ENCODE assay signal across 1 cellular context in genomic region chr17:7589204-7589868, GRCh38.
TF ChIP-seq lines count a peak whose summit lies in the region.

No MANE protein-coding gene starts in this region.

TF ChIP-seq in IMR-90, 13 proteins besides CTCF, POLR2A, EP300 and RAD21 (continued from another document):
- TF ChIP-seq USF2 (IDR thresholded peaks at IDR 0.05; ENCODE audit: low read depth, low read length) (no peak), SMC3 (IDR thresholded peaks at IDR 0.05; ENCODE audit: low read depth, low read length) (peak; percentile 71)
